8 cellular contexts compared by ENCODE assay signal in the genomic region with DNA sequence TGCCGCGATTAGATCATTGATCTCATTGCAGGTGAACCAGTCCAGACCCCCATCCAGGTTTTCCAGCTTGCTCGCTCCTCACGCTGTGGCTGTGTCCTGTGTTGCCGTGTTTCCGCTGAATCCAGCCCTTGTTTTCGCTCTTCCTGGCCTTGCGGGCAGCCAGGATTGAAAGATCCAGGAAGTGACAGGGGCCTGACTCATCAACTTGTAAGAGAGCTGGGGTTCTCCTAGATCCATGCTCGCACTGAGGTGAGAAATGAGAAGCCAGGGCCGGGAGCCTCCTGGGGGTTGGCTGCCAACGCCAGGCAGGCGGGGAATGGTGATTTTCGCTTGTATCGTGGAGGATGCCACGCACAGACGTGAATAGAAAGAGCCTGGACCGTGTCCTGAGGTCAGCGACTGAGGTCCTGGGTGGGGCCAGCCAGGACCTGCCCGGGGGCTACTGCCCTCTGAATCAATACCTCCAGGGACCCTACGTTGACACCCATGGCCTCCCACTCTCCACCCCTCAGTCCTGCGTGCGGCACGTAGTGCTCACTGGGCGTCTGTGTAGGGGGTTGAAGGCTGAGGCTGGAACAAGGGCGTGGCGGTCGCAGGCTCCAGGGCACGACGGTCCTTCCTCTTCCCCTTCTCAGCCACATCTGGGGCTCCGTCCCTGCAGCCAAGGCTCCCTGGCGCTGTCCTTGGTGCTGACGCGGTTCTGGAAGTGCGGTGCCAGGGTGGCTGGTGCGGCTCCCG. TPM values are rescaled to one million over a fixed set of nuclear protein-coding genes. Genes with fewer than 3 reads are reported as not detected.
A peak's percentile ranks its signal among the peaks of the same experiment; 100 is the strongest.
DNase-seq lines count a peak whose midpoint lies in the region; ATAC-seq, FAIRE-seq and TF ChIP-seq lines count a peak whose summit lies in the region.

No MANE protein-coding gene starts in this region.

- TSS peak; percentile 67 for BruUV-seq in MCF 10A (replicated peaks; lab: Mats Ljungman, UMichigan)

- FAIRE-seq in G401.6 (lab: Jason Lieb, UNC) = peak; percentile 91

- H3K4me1 Mint-ChIP-seq in MCF 10A (ENCODE audit: insufficient read depth, unreplicated experiment) = peaks cover 16% of the 10 kb centered on the region

- peak overlapping the region; percentile 64 for H3K27ac Mint-ChIP-seq in MCF 10A (ENCODE audit: low read depth, unreplicated experiment)

- DNase-seq in NCI-H1436 treated with DMSO at 0.1 percent for 48 hours (lab: John Stamatoyannopoulos, UW) (peak; percentile 93), T follicular helper cell (ENCODE audit: low read depth) (peak; percentile 23), MCF 10A (ENCODE audit: unreplicated experiment) (peak; percentile 99), iPS DF 4.7 (ENCODE audit: extremely low read depth, low spot score) (peak; percentile 80), renal cortical epithelial cell (ENCODE audit: low read depth) (peak; percentile 98)

- no peak for TF ChIP-seq CTCF in MCF 10A (IDR thresholded peaks at IDR 0.05; ENCODE audit: unreplicated experiment)

- ATAC-seq in GM19455 (IDR thresholded peaks at IDR 0.05; ENCODE audit: unreplicated experiment) (no peak), GM21423 (IDR thresholded peaks at IDR 0.05; ENCODE audit: unreplicated experiment) (no peak)

- peaks cover 9% of the 10 kb centered on the region for H3K9me3 Mint-ChIP-seq in MCF 10A (ENCODE audit: unreplicated experiment)

- H3K4me3 Mint-ChIP-seq in MCF 10A (ENCODE audit: unreplicated experiment) = peak overlapping the region; percentile 78

- POLR2A ChIA-PET in MCF 10A (lab: Yijun Ruan, JAX) = interaction anchor here (0.6 to 4.6 kb wide), 15 partner anchors 10 to 413 kb away, joined by 3 to 52 read pairs (median 5); a partner anchor contains a TSS

- CTCF ChIA-PET in MCF 10A (lab: Yijun Ruan, JAX) = interaction anchor here (1.1 kb wide), 2 partner anchors 12 to 43 kb away, joined by 3 read pairs; no protein-coding TSS in a partner anchor

- H3K27me3 Mint-ChIP-seq in MCF 10A (ENCODE audit: insufficient read depth, unreplicated experiment) = no peaks in the 10 kb centered on the region

- H3K36me3 Mint-ChIP-seq in MCF 10A (ENCODE audit: insufficient read depth, unreplicated experiment) = peaks cover 7% of the 10 kb centered on the region

- intact Hi-C loops in MCF 10A (cut with micrococcal nuclease) = loop anchor here (1.0 to 2.0 kb wide), 4 partner anchors 27 to 70 kb away; a partner anchor contains a TSS

RNA-seq across cellular contexts. Expression of a gene that starts 7.3 kb away (rescaled TPM):
- total RNA-seq in MCF 10A (2022) (0.56 and 2.3 TPM in 2 replicates), renal cortical epithelial cell (0.55 and 4.9 TPM in 2 replicates)

RNA-seq across cellular contexts. Expression of a gene that starts 11.9 kb away (rescaled TPM):
- total RNA-seq in MCF 10A (2022) (4.2 and 4.7 TPM in 2 replicates), renal cortical epithelial cell (0.94 TPM in 1 of 2 replicates, not detected in the other)

RNA-seq across cellular contexts. Expression of a gene that starts 36.5 kb away (rescaled TPM):
- total RNA-seq in MCF 10A (2022) = not detected in 2 replicates
- 1.0 TPM in 1 of 2 replicates, not detected in the other for total RNA-seq in renal cortical epithelial cell

RNA-seq across cellular contexts. Expression of a gene that starts 42.2 kb away (rescaled TPM):
- total RNA-seq in MCF 10A (2022) (70.6 and 78.9 TPM in 2 replicates), renal cortical epithelial cell (22.1 and 74.3 TPM in 2 replicates)

RNA-seq across cellular contexts. Expression of a gene that starts 50.2 kb away (rescaled TPM):
- total RNA-seq in MCF 10A (2022) = 3.9 and 4.9 TPM in 2 replicates
- total RNA-seq in renal cortical epithelial cell = 2.8 and 2.9 TPM in 2 replicates

Comparison
In these comparisons a context has a peak if more than half of its experiments do, and no peak if none do; other contexts are left out.
1. DNase-seq: peak in every context shown above with its lines; median percentile 99 in MCF 10A; 98 in renal cortical epithelial cell; 93 in NCI-H1436 treated with DMSO at 0.1 percent for 48 hours; 80 in iPS DF 4.7; 23 in T follicular helper cell.